10 cellular contexts compared by ENCODE assay signal in the genomic region with DNA sequence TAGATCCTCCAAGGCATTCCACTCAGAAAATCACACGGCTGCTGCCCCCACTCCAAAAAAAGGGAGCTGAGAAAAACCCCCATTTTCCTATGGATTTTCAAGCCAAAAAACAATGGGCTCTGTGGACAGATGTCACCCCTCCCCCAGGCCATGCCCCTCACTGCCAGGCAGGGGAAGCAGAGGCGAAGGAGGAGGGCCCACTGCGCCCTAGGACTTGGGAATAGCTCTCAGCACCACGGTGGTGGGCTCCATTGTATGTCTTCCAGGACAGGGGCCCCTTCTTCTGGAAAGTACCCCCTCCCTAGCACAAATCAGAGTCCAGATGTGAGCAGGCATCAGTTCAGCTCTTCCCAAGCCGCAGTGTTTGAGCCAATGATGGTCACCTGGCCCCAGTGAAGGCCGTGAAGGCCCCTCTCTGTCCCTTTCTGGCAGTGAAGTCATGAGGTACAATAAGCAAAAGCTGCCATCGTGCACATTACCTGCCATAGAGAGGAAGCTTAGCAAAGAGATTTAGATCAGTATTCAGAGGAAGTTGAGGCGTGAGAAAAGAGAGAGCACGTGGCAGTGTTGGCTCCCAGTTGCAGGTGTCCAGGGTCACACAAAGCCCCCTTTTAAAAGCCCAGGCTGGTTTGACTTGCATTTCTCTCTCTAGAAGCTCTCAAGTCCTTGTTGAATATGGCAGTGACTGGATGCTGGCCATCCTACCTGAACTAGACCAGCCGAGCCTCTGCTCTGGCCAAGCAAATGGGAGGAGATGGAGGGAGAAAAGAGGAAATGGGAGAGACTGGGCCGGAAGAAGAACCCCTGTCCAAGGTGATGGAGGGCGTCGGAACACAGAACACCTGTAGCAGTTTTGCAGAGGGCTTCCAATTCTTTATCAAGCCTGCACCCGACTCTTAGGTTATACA.
DNase-seq lines count a peak whose midpoint lies in the region; ATAC-seq and TF ChIP-seq lines count a peak whose summit lies in the region.
"Had no signal": no experiment of that assay in that cellular context is flagged by ENCODE, and none has a peak within 500 bp of the region (broad histone marks: within the 10 kb centered on the region; RNA-seq: fewer than 3 reads in every experiment).

No MANE protein-coding gene starts in this region.

- H3K27ac ChIP-seq in left lung = peak overlapping the region; percentile 87 to 99
- H3K27ac ChIP-seq in suprapubic skin = peak overlapping the region; percentile 94

- H3K27me3 Mint-ChIP-seq in activated CD8-positive, alpha-beta T cell treated with anti-CD3 and anti-CD28 coated beads, Interleukin-2, amount 10 ng/mL, durations not matched to agents 7 days and 5 days (ENCODE audit: low read depth) = no peaks in the 10 kb centered on the region

- ATAC-seq in activated CD8-positive, alpha-beta T cell treated with anti-CD3 and anti-CD28 coated beads, Interleukin-2, amount 10 ng/mL, durations not matched to agents 7 days and 5 days = no peak
- ATAC-seq in left lung (no peak), HG03045 (IDR thresholded peaks at IDR 0.05; ENCODE audit: unreplicated experiment) (no peak)

- H3K36me3 Mint-ChIP-seq in activated CD8-positive, alpha-beta T cell treated with anti-CD3 and anti-CD28 coated beads, Interleukin-2, amount 10 ng/mL, durations not matched to agents 7 days and 5 days (ENCODE audit: low read depth) = peaks cover 2% of the 10 kb centered on the region

- TF ChIP-seq CTCF in left lung (IDR thresholded peaks at IDR 0.05) (no peak), suprapubic skin (IDR thresholded peaks at IDR 0.05) (no peak)

- peaks cover 77% of the 10 kb centered on the region for H3K4me1 Mint-ChIP-seq in activated CD8-positive, alpha-beta T cell treated with anti-CD3 and anti-CD28 coated beads, Interleukin-2, amount 10 ng/mL, durations not matched to agents 7 days and 5 days (ENCODE audit: low read depth)

- WGBS in suprapubic skin = 74% methylated on average over 14 of the region's 14 CpGs

- CTCF ChIA-PET in activated CD8-positive, alpha-beta T cell treated with anti-CD3 and anti-CD28 coated beads, Interleukin-2, amount 10 ng/mL, durations not matched to agents 7 days and 5 days (lab: Charles Lee) = interaction anchor here (1.0 to 4.1 kb wide), 13 partner anchors 9 to 480 kb away, joined by 3 to 28 read pairs (median 7); no protein-coding TSS in a partner anchor

- DNase-seq in SKM-1 treated with dmso at 0.1 percent for 144 hours (lab: John Stamatoyannopoulos, UW; ENCODE audit: unreplicated experiment) (peak; percentile 19), SKM-1 (lab: John Stamatoyannopoulos, UW; ENCODE audit: unreplicated experiment) (no peak), left lung (peak in 1 of 2 donors; percentile 46), suprapubic skin (ENCODE audit: low spot score in 2 of 2) (peak; percentile 44 to 78), NCI-H1694 treated with DMSO at 0.1 percent for 48 hours (lab: John Stamatoyannopoulos, UW) (no peak), HUDEP-2 (lab: John Stamatoyannopoulos, UW; ENCODE audit: unreplicated experiment in 76 of 76) (no peak)
- no peak for DNase-seq in activated CD8-positive, alpha-beta T cell treated with anti-CD3 and anti-CD28 coated beads, Interleukin-2, amount 10 ng/mL, durations not matched to agents 7 days and 5 days
- DNase-seq: mesendoderm had no signal

- no peaks in the 10 kb centered on the region for H3K9me3 ChIP-seq in left lung
- H3K9me3 ChIP-seq in suprapubic skin = no peaks in the 10 kb centered on the region
- H3K9me3 ChIP-seq: HAP-1 had no signal

- H3K4me1 ChIP-seq in left lung (peaks cover 50 to 99% of the 10 kb centered on the region in 2 donors), suprapubic skin (peaks cover 62% of the 10 kb centered on the region)

- H3K4me3 Mint-ChIP-seq in activated CD8-positive, alpha-beta T cell treated with anti-CD3 and anti-CD28 coated beads, Interleukin-2, amount 10 ng/mL, durations not matched to agents 7 days and 5 days = peak overlapping the region; percentile 13

- no peaks in the 10 kb centered on the region for H3K36me3 ChIP-seq in left lung
- no peaks in the 10 kb centered on the region for H3K36me3 ChIP-seq in suprapubic skin
- H3K36me3 ChIP-seq: HAP-1 had no signal

- TF ChIP-seq EP300 in suprapubic skin (IDR thresholded peaks at IDR 0.05) = no peak

- H3K27ac Mint-ChIP-seq in activated CD8-positive, alpha-beta T cell treated with anti-CD3 and anti-CD28 coated beads, Interleukin-2, amount 10 ng/mL, durations not matched to agents 7 days and 5 days = peak overlapping the region; percentile 91

- H3K27me3 ChIP-seq in left lung = no peaks in the 10 kb centered on the region
- no peaks in the 10 kb centered on the region for H3K27me3 ChIP-seq in suprapubic skin

- POLR2A ChIA-PET in activated CD8-positive, alpha-beta T cell treated with anti-CD3 and anti-CD28 coated beads, Interleukin-2, amount 10 ng/mL, durations not matched to agents 7 days and 5 days (lab: Charles Lee) = interaction anchor here (0.7 to 4.6 kb wide), 16 partner anchors 8 to 379 kb away, joined by 3 to 56 read pairs (median 6); a partner anchor contains a TSS

- no peak for TF ChIP-seq POLR2A in suprapubic skin (IDR thresholded peaks at IDR 0.05)

- H3K4me3 ChIP-seq in left lung = peak overlapping the region in 1 of 2 donors; percentile 36
- peak overlapping the region; percentile 15 for H3K4me3 ChIP-seq in suprapubic skin
- H3K4me3 ChIP-seq: HAP-1 had no signal

- intact Hi-C loops in left lung (cut with DNase I) = loop anchor here in 1 of 2 donors (5.0 to 10.0 kb wide), 2 partner anchors 257 to 375 kb away; no protein-coding TSS in a partner anchor

- no peaks in the 10 kb centered on the region for H3K9me3 Mint-ChIP-seq in activated CD8-positive, alpha-beta T cell treated with anti-CD3 and anti-CD28 coated beads, Interleukin-2, amount 10 ng/mL, durations not matched to agents 7 days and 5 days (ENCODE audit: insufficient read depth)

Comparison
In these comparisons a context has a peak if more than half of its experiments do, and no peak if none do; other contexts are left out.
1. DNase-seq: peak in SKM-1 treated with dmso at 0.1 percent for 144 hours (single experiment) and suprapubic skin (2 of 2); none in SKM-1 (single experiment), activated CD8-positive, alpha-beta T cell treated with anti-CD3 and anti-CD28 coated beads, Interleukin-2, amount 10 ng/mL, durations not matched to agents 7 days and 5 days (single experiment), NCI-H1694 treated with DMSO at 0.1 percent for 48 hours (single experiment) and HUDEP-2 (0 of 76).